Comparison of ENCODE assay signal across 21 cellular contexts in genomic region chr3:76442374-76442915, GRCh38.
"Had no signal": no experiment of that assay in that cellular context is flagged by ENCODE, and none has a peak within 500 bp of the region (broad histone marks: within the 10 kb centered on the region; RNA-seq: fewer than 3 reads in every experiment).

No MANE protein-coding gene starts in this region.

- H3K27ac ChIP-seq: colonic mucosa, neutrophil, pancreas, tibial artery had no signal

- DNase-seq: activated CD4-positive, alpha-beta memory T cell treated with anti-CD3 and anti-CD28 coated beads, Interleukin-2, amount 10 ng/mL, durations not matched to agents 7 days and 5 days; activated CD4-positive, alpha-beta T cell treated with anti-CD3 and anti-CD28 coated beads for 48 hours; activated CD4-positive, CD25-positive, alpha-beta regulatory T cell; activated CD8-positive, alpha-beta memory T cell treated with anti-CD3 and anti-CD28 coated beads, Interleukin-2, amount 10 ng/mL, durations not matched to agents 7 days and 5 days; activated naive CD4-positive, alpha-beta T cell treated with Interleukin-2 at 50 U/mL for 16 hours; activated naive CD8-positive, alpha-beta T cell treated with anti-CD3 and anti-CD28 coated beads, Interleukin-2, amount 10 ng/mL, durations not matched to agents 7 days and 5 days; activated T-cell treated with anti-CD3 and anti-CD28 coated beads, Interleukin-2, amount 50 U/mL, for 1 hour; central memory CD4-positive, alpha-beta T cell; colonic mucosa; foreskin melanocyte; hypothalamus; pancreas; stimulated activated CD4-positive, alpha-beta T cell treated with anti-CD3 and anti-CD28 coated beads, Interleukin-12 subunit alpha, Interleukin-12 subunit beta, amount 100 ng/mL, for 4 hours; stimulated activated CD4-positive, alpha-beta T cell treated with anti-CD3 and anti-CD28 coated beads, Interleukin-2, amount 100 ng/mL, for 24 hours; stimulated activated naive CD8-positive, alpha-beta T cell treated with anti-CD3 and anti-CD28 coated beads, Interleukin-15, Interleukin-2, amounts not matched to agents 100 U/mL and 50 U/mL, for 24 hours; substantia nigra; tibial artery had no signal

- H3K4me1 ChIP-seq: colonic mucosa, pancreas, tibial artery had no signal

- H3K27me3 ChIP-seq: colonic mucosa, neutrophil, pancreas, tibial artery had no signal

- ATAC-seq: activated CD8-positive, alpha-beta memory T cell treated with anti-CD3 and anti-CD28 coated beads, Interleukin-2, amount 10 ng/mL, durations not matched to agents 7 days and 5 days; left lobe of liver; natural killer cell treated with Interleukin-12 subunit alpha and Interleukin-12 subunit beta and Interleukin-15 and Interleukin-18, amount 100 ng/mL, for 72 hours; pancreas; stimulated activated naive CD8-positive, alpha-beta T cell treated with anti-CD3 and anti-CD28 coated beads, Interleukin-15, Interleukin-2, amounts not matched to agents 100 U/mL and 50 U/mL, for 24 hours had no signal

- H3K9me3 ChIP-seq: colonic mucosa, neutrophil, pancreas, tibial artery had no signal

- H3K36me3 ChIP-seq: colonic mucosa, neutrophil, pancreas, tibial artery had no signal

- H3K4me3 ChIP-seq: colonic mucosa, lung, pancreas, tibial artery had no signal
